8 cellular contexts compared by ENCODE assay signal in the genomic region with DNA sequence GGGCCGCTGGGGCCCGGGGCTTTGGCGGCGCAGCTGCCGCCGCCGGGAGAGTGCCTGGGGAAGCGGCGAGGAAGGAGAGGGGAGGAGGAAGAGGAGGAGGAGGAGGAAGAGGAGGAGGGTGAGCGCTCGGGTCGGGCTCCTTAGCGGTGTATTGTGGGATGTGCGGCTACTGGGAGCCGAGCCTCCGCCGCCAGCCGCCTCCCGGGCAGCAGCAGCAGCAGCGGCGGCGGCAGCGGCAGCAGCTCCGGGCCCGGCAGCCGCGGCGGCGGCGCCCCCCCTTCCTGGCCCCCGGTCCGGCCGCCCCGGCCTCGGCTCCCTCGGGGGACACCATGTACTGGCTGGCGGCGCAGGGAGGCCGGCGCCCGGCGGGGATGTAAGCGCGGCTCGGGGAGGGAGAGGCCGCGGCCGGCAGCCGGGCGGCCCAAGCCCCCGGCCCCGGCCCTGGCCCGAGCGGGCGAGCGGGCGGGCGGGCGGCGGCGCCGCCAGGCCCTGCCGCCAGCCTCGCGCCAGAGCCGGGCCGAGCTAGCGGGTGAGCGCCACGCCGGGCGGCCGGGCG.
DNase-seq lines count a peak whose midpoint lies in the region; ATAC-seq lines count a peak whose summit lies in the region.

Gene SETD1B, plus strand, starts transcription at position 149 of the 556 bp plus-strand sequence. CDS start 729 bp downstream, outside the sequence.

- H3K9me3 ChIP-seq in KOPT-K1 (ENCODE audit: insufficient read depth, low read length, poor library complexity, severe bottlenecking), result no peaks in the 10 kb centered on the region

- peaks cover 37% of the 10 kb centered on the region for H3K36me3 ChIP-seq in KOPT-K1 (ENCODE audit: insufficient read depth, low read length)

- ATAC-seq in HG03439 (IDR thresholded peaks at IDR 0.05; ENCODE audit: unreplicated experiment), result no peak

- DNase-seq in EL (peak; percentile 69), T-helper 22 cell (ENCODE audit: low read depth) (peak; percentile 41), left kidney (ENCODE audit: low read depth, low spot score) (peak; percentile 82), NCI-H1048 (lab: John Stamatoyannopoulos, UW) (no peak)
- peak; percentile 60 for DNase-seq in stimulated activated CD4-positive, alpha-beta T cell treated with anti-CD3 and anti-CD28 coated beads, Interleukin-4, amount 100 ng/mL, for 1 hour

- peak within 1 kb of the TSS; percentile 98 for H3K27ac ChIP-seq in KOPT-K1 (ENCODE audit: low read depth, low read length, poor library complexity, severe bottlenecking)
- H3K27ac ChIP-seq in cingulate gyrus (ENCODE audit: low read depth, low read length), result peak within 1 kb of the TSS; percentile 100
